21 cellular contexts compared by ENCODE assay signal in the genomic region with DNA sequence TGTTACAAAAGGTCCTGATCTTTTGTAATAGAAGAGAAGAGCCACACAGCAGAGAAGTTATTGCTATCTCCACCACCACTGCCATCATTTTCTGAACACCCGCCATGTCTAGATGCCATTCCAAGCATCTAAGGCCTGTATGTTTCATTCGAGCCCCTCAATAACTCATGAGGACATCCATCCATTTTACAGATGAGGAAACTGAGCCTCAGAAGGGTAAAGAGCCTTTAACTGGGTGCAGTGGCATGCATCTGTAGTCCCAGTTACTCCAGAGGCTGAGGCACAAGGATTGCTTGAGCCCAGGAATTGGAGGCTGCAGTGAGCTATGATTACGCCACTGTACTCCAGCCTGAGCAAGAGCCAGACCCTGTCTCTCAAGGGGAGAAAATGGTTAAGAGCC. TPM values are rescaled to one million over a fixed set of nuclear protein-coding genes. Genes with fewer than 3 reads are reported as not detected.
DNase-seq lines count a peak whose midpoint lies in the region; ATAC-seq and TF ChIP-seq lines count a peak whose summit lies in the region.
"Had no signal": no experiment of that assay in that cellular context is flagged by ENCODE, and none has a peak within 500 bp of the region (broad histone marks: within the 10 kb centered on the region; RNA-seq: fewer than 3 reads in every experiment).

No MANE protein-coding gene starts in this region.

- no peaks in the 10 kb centered on the region for H3K9me3 ChIP-seq in CD8-positive, alpha-beta memory T cell (ENCODE audit: low read length)
- no peaks in the 10 kb centered on the region for H3K9me3 ChIP-seq in gastrocnemius medialis
- H3K9me3 ChIP-seq: Caco-2, HAP-1, MG63, SJSA1 had no signal

- H3K27me3 Mint-ChIP-seq in CD8-positive, alpha-beta memory T cell = no peaks in the 10 kb centered on the region
- no peaks in the 10 kb centered on the region for H3K27me3 Mint-ChIP-seq in WTC11 (ENCODE audit: low read depth)
- no peaks in the 10 kb centered on the region for H3K27me3 Mint-ChIP-seq in mesothelial cell of epicardium (ENCODE audit: low read depth)
- no peaks in the 10 kb centered on the region for H3K27me3 Mint-ChIP-seq in effector memory CD8-positive, alpha-beta T cell

- no peaks in the 10 kb centered on the region for H3K9me3 Mint-ChIP-seq in CD8-positive, alpha-beta memory T cell
- H3K9me3 Mint-ChIP-seq in WTC11 (no peaks in the 10 kb centered on the region), mesothelial cell of epicardium (no peaks in the 10 kb centered on the region)
- H3K9me3 Mint-ChIP-seq in effector memory CD8-positive, alpha-beta T cell = no peaks in the 10 kb centered on the region
- H3K9me3 Mint-ChIP-seq: CD4-positive, CD25-positive, alpha-beta regulatory T cell had no signal

- ATAC-seq in WTC11 (no peak), gastrocnemius medialis (no peak), GM21786 (IDR thresholded peaks at IDR 0.05; ENCODE audit: unreplicated experiment) (no peak)
- ATAC-seq in effector memory CD8-positive, alpha-beta T cell (replicated peaks) = no peak

- peak overlapping the region in 1 of 7 donors; percentile 28 for H3K4me3 Mint-ChIP-seq in CD8-positive, alpha-beta memory T cell
- H3K4me3 Mint-ChIP-seq in WTC11 (no peak overlapping the region), mesothelial cell of epicardium (no peak overlapping the region)
- H3K4me3 Mint-ChIP-seq in effector memory CD8-positive, alpha-beta T cell = no peak overlapping the region

- H3K27me3 ChIP-seq in CD8-positive, alpha-beta memory T cell (ENCODE audit: insufficient read depth, low read length, poor library complexity, severe bottlenecking) = no peaks in the 10 kb centered on the region
- H3K27me3 ChIP-seq in gastrocnemius medialis = no peaks in the 10 kb centered on the region
- H3K27me3 ChIP-seq: MG63, SJSA1 had no signal

- POLR2A ChIA-PET in CD8-positive, alpha-beta memory T cell (lab: Charles Lee) = no interaction called here
- POLR2A ChIA-PET in WTC11 (lab: Charles Lee) = interaction anchor here (0.8 kb wide), 1 partner anchor 12 kb away, joined by 3 read pairs; no protein-coding TSS in a partner anchor

- H3K4me1 ChIP-seq in CD8-positive, alpha-beta memory T cell (ENCODE audit: insufficient read depth, low read length) = peaks cover 36% of the 10 kb centered on the region
- H3K4me1 ChIP-seq in gastrocnemius medialis = peaks cover 65 to 70% of the 10 kb centered on the region in 2 donors
- H3K4me1 ChIP-seq: Caco-2, SJSA1 had no signal

- no peak for DNase-seq in CD8-positive, alpha-beta memory T cell
- DNase-seq in WTC11 (ENCODE audit: low spot score) (no peak), mesothelial cell of epicardium (ENCODE audit: low spot score in 2 of 2, unreplicated experiment in 2 of 2) (no peak), gastrocnemius medialis (no peak), Kasumi-1 (lab: John Stamatoyannopoulos, UW) (no peak)
- DNase-seq in effector memory CD8-positive, alpha-beta T cell = no peak
- DNase-seq: Caco-2; CD4-positive, CD25-positive, alpha-beta regulatory T cell; DMS 273 treated with DMSO at 0.1 percent for 48 hours; DMS79 treated with DMSO at 0.1 percent for 48 hours; GM23248; MG63; NCI-H1048; NCI-H1417 treated with DMSO at 0.1 percent for 48 hours; NCI-H187; NCI-H446 treated with DMSO at 0.1 percent for 48 hours; NCI-H526 treated with DMSO at 0.1 percent for 48 hours; OCI-M1 had no signal

- H3K36me3 ChIP-seq in CD8-positive, alpha-beta memory T cell (ENCODE audit: insufficient read depth, low read length) = no peaks in the 10 kb centered on the region
- H3K36me3 ChIP-seq in gastrocnemius medialis = peaks cover 0 to 6% of the 10 kb centered on the region in 2 donors
- H3K36me3 ChIP-seq: HAP-1 had no signal

- TF ChIP-seq CTCF in WTC11 (IDR thresholded peaks at IDR 0.05) (no peak), mesothelial cell of epicardium (IDR thresholded peaks at IDR 0.05; ENCODE audit: unreplicated experiment) (no peak), gastrocnemius medialis (IDR thresholded peaks at IDR 0.05 in 4 of 5, conservative IDR thresholded peaks at IDR 0.05 in 1 of 5) (no peak)

- peaks cover 11 to 35% (median 16%) of the 10 kb centered on the region in 3 donors for H3K36me3 Mint-ChIP-seq in CD8-positive, alpha-beta memory T cell
- H3K36me3 Mint-ChIP-seq in WTC11 = peaks cover 11% of the 10 kb centered on the region
- peaks cover 18% of the 10 kb centered on the region for H3K36me3 Mint-ChIP-seq in mesothelial cell of epicardium
- H3K36me3 Mint-ChIP-seq in effector memory CD8-positive, alpha-beta T cell (ENCODE audit: insufficient read depth) = peaks cover 28% of the 10 kb centered on the region

- in situ Hi-C loops in gastrocnemius medialis (cut with MboI; ENCODE audit: low sequenced_read_pairs in 4 of 4) = no loop called here

- intact Hi-C loops in gastrocnemius medialis (cut with DNase I; ENCODE audit: low total_unique reads) = no loop called here

- TF ChIP-seq POLR2A in gastrocnemius medialis (IDR thresholded peaks at IDR 0.05) = no peak

- H3K4me1 Mint-ChIP-seq in CD8-positive, alpha-beta memory T cell = peaks cover 63 to 86% (median 84%) of the 10 kb centered on the region in 3 donors
- H3K4me1 Mint-ChIP-seq in WTC11 = peaks cover 50% of the 10 kb centered on the region
- H3K4me1 Mint-ChIP-seq in mesothelial cell of epicardium = peaks cover 44% of the 10 kb centered on the region
- peaks cover 48 to 62% of the 10 kb centered on the region in 2 donors for H3K4me1 Mint-ChIP-seq in effector memory CD8-positive, alpha-beta T cell (ENCODE audit: low read depth in 2 of 2)

- no peak overlapping the region for H3K4me3 ChIP-seq in CD8-positive, alpha-beta memory T cell (ENCODE audit: low read length)
- no peak overlapping the region for H3K4me3 ChIP-seq in gastrocnemius medialis
- H3K4me3 ChIP-seq: GM23248, HAP-1, MG63, SJSA1 had no signal

- peak overlapping the region in 6 of 8 donors; percentile 8 to 84 (median 40) for H3K27ac Mint-ChIP-seq in CD8-positive, alpha-beta memory T cell
- H3K27ac Mint-ChIP-seq in WTC11 = peak overlapping the region; percentile 45; the same call in 1 of the 2 replicates
- H3K27ac Mint-ChIP-seq in mesothelial cell of epicardium = peak overlapping the region; percentile 16
- peak overlapping the region in 1 of 2 donors; percentile 89 for H3K27ac Mint-ChIP-seq in effector memory CD8-positive, alpha-beta T cell
- H3K27ac Mint-ChIP-seq: CD4-positive, CD25-positive, alpha-beta regulatory T cell had no signal

- CTCF ChIA-PET in CD8-positive, alpha-beta memory T cell (lab: Charles Lee) = no interaction called here
- CTCF ChIA-PET in WTC11 (lab: Charles Lee) = no interaction called here

- H3K27ac ChIP-seq in CD8-positive, alpha-beta memory T cell (ENCODE audit: low read depth, low read length) = no peak overlapping the region
- peak overlapping the region; percentile 76 to 89 (median 77) for H3K27ac ChIP-seq in gastrocnemius medialis
- H3K27ac ChIP-seq: GM23248, SJSA1 had no signal

TF ChIP-seq in WTC11, 78 proteins besides CTCF, POLR2A, EP300 and RAD21:
- no peak for TF ChIP-seq ZNF532 (CRISPR knock-in tag; IDR thresholded peaks at IDR 0.05; ENCODE audit: borderline replicate concordance)
- TF ChIP-seq CBFB (CRISPR knock-in tag; IDR thresholded peaks at IDR 0.05; ENCODE audit: low read depth) = no peak
- TF ChIP-seq KAT7 (CRISPR knock-in tag; IDR thresholded peaks at IDR 0.05; ENCODE audit: borderline replicate concordance) = no peak
- TF ChIP-seq SP1 (CRISPR knock-in tag; conservative IDR thresholded peaks at IDR 0.05) = no peak
- TF ChIP-seq ZNF317 (CRISPR knock-in tag; IDR thresholded peaks at IDR 0.05; ENCODE audit: borderline replicate concordance, low read depth) = no peak
- TF ChIP-seq NFATC4 (CRISPR knock-in tag; IDR thresholded peaks at IDR 0.05) = no peak

RNA-seq across cellular contexts. Expression of gene UBE2H, which starts 39.3 kb away (rescaled TPM):
- 10 to 100 TPM; 15.3 to 21.5 TPM for total RNA-seq in CD8-positive, alpha-beta memory T cell
- 45.2 TPM for polyA plus RNA-seq in CD8-positive, alpha-beta memory T cell
- 55.0 to 65.8 TPM (median 63.4 TPM) in 3 replicates for total RNA-seq in WTC11 (2021)
- total RNA-seq in mesothelial cell of epicardium = 95.9 to 104 TPM (median 99.1 TPM) in 3 replicates
- 100 to 1,000 TPM in 2 of 4 donors, 10 to 100 TPM in 2; 82.7 to 162 (median 103) TPM for total RNA-seq in gastrocnemius medialis
